In genomic region chr5:15637886-15638285, GRCh38 we compare ENCODE assay signal across 7 cellular contexts.
"Had no signal": no experiment of that assay in that cellular context is flagged by ENCODE, and none has a peak within 500 bp of the region (broad histone marks: within the 10 kb centered on the region; RNA-seq: fewer than 3 reads in every experiment).

No MANE protein-coding gene starts in this region.

- H3K4me3 Mint-ChIP-seq: H9, IgD-negative memory B cell had no signal

- H3K27me3 Mint-ChIP-seq: IgD-negative memory B cell had no signal

- FAIRE-seq: HepG2 had no signal

- H3K27ac Mint-ChIP-seq: IgD-negative memory B cell had no signal

- H2AFZ ChIP-seq: GM23248 had no signal

- DNase-seq: GM23248, GOT3, H9, HCEC 1CT had no signal

- H3K36me3 Mint-ChIP-seq: IgD-negative memory B cell had no signal

- H3K27ac ChIP-seq: GM23248, HL-60 had no signal

- H3K9ac ChIP-seq: GM23248 had no signal

- H3K4me3 ChIP-seq: GM23248 had no signal

- H3K4me1 Mint-ChIP-seq: IgD-negative memory B cell had no signal
